10 cellular contexts compared by ENCODE assay signal in the genomic region with DNA sequence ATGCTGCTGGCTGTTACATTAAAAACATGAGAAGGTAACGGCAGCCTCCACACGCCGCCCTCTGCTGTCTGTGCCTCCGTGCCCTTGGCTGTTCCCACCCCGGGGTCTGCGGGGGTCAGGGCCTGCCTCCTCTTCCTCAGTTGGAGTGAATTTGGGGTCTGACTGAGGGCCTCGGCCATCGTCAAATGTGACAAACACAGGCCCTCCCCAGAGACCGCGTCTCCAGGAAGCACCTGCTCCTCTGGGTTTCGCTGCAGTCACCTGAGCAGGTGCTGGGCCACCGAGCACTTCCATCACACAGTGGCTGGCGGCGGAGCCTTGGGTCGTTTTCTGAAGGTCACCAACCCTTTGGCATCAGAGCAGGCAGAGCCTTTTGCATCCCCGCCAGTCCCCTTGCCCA.
DNase-seq lines count a peak whose midpoint lies in the region; ATAC-seq and TF ChIP-seq lines count a peak whose summit lies in the region.
"Had no signal": no experiment of that assay in that cellular context is flagged by ENCODE, and none has a peak within 500 bp of the region (broad histone marks: within the 10 kb centered on the region; RNA-seq: fewer than 3 reads in every experiment).

No MANE protein-coding gene starts in this region.

- H3K9me2 ChIP-seq in OCI-LY7 (ENCODE audit: insufficient read depth, low read length): no peaks in the 10 kb centered on the region

- 0 out of 2 replicates have a peak, but pooled peaks cover under 1% of the 10 kb centered on the region for H3K79me2 ChIP-seq in OCI-LY7 (ENCODE audit: insufficient read depth, low read depth, low read length)

- TF ChIP-seq CTCF in OCI-LY7 (conservative IDR thresholded peaks at IDR 0.05; ENCODE audit: low read length) (0 out of 2 replicates have a peak, but pooled peaks have one; percentile 23), BE2C (IDR thresholded peaks at IDR 0.05; ENCODE audit: low read depth, low read length) (no peak)

- peaks cover 48% of the 10 kb centered on the region for H3K36me3 ChIP-seq in OCI-LY7 (ENCODE audit: insufficient read depth, low read length)
- no peaks in the 10 kb centered on the region for H3K36me3 ChIP-seq in BE2C

- no TSS peak for BruUV-seq in OCI-LY7 (replicated peaks; lab: Mats Ljungman, UMichigan)

- intact Hi-C loops in OCI-LY7 (cut with micrococcal nuclease; ENCODE audit: unreplicated experiment): no loop called here
- intact Hi-C loops in posterior cingulate gyrus (cut with DNase I): no loop called here

- H4K20me1 ChIP-seq in OCI-LY7 (ENCODE audit: insufficient read depth, low read length): no peaks in the 10 kb centered on the region

- H3K4me3 ChIP-seq in OCI-LY7 (ENCODE audit: low read depth, low read length, poor library complexity, severe bottlenecking) (peak overlapping the region; percentile 66), BE2C (ENCODE audit: low read depth, low read length) (no peak overlapping the region)

- DNase-seq in COLO668 (lab: John Stamatoyannopoulos, UW; ENCODE audit: unreplicated experiment) (peak; percentile 14), OCI-LY7 (ENCODE audit: low spot score) (peak; percentile 86), BE2C (no peak), posterior cingulate gyrus (no peak)
- DNase-seq in stimulated activated CD4-positive, alpha-beta T cell treated with anti-CD3 and anti-CD28 coated beads, Interleukin-2, amount 100 ng/mL, for 48 hours: no peak
- no peak for DNase-seq in stimulated activated CD8-positive, alpha-beta memory T cell treated with anti-CD3 and anti-CD28 coated beads, Interleukin-4, amount 100 ng/mL, for 48 hours
- DNase-seq: H9 had no signal

- H3K27ac ChIP-seq in OCI-LY7 (ENCODE audit: low read depth, low read length, poor library complexity, severe bottlenecking): peak overlapping the region; percentile 96

- H2AFZ ChIP-seq in OCI-LY7 (ENCODE audit: low read length): no peak overlapping the region

- H3K9me3 ChIP-seq in OCI-LY7 (ENCODE audit: low read length): no peaks in the 10 kb centered on the region
- H3K9me3 ChIP-seq in BE2C: no peaks in the 10 kb centered on the region

- peaks cover 53% of the 10 kb centered on the region for H3K4me1 ChIP-seq in OCI-LY7 (ENCODE audit: insufficient read depth, low read length, poor library complexity, severe bottlenecking)
- H3K4me1 ChIP-seq in BE2C: no peaks in the 10 kb centered on the region

- peak overlapping the region; percentile 71 for H3K4me2 ChIP-seq in OCI-LY7 (ENCODE audit: low read length)

- CTCF ChIA-PET in OCI-LY7 (lab: Charles Lee; ENCODE audit: unreplicated experiment): interaction anchor here (0.5 kb wide), 1 partner anchor 62 kb away, joined by 3 read pairs; no protein-coding TSS in a partner anchor

- ATAC-seq in GM19035 (IDR thresholded peaks at IDR 0.05; ENCODE audit: unreplicated experiment): peak; percentile 52
- ATAC-seq in HG02885 (IDR thresholded peaks at IDR 0.05; ENCODE audit: poor library complexity, unreplicated experiment): peak; percentile 43
- ATAC-seq: sciatic nerve had no signal

- H3K27me3 ChIP-seq in BE2C: no peaks in the 10 kb centered on the region

- POLR2A ChIA-PET in OCI-LY7 (lab: Charles Lee): interaction anchor here (1.0 to 2.0 kb wide), 3 partner anchors 54 to 68 kb away, joined by 3 to 7 read pairs (median 4); no protein-coding TSS in a partner anchor

Comparison
In these comparisons a context has a peak if more than half of its experiments do, and no peak if none do; other contexts are left out.
1. DNase-seq: peak in COLO668 (single experiment) and OCI-LY7 (single experiment); none in stimulated activated CD4-positive, alpha-beta T cell treated with anti-CD3 and anti-CD28 coated beads, Interleukin-2, amount 100 ng/mL, for 48 hours (0 of 2), stimulated activated CD8-positive, alpha-beta memory T cell treated with anti-CD3 and anti-CD28 coated beads, Interleukin-4, amount 100 ng/mL, for 48 hours (single experiment), BE2C (single experiment) and posterior cingulate gyrus (0 of 10).